In the genomic region with DNA sequence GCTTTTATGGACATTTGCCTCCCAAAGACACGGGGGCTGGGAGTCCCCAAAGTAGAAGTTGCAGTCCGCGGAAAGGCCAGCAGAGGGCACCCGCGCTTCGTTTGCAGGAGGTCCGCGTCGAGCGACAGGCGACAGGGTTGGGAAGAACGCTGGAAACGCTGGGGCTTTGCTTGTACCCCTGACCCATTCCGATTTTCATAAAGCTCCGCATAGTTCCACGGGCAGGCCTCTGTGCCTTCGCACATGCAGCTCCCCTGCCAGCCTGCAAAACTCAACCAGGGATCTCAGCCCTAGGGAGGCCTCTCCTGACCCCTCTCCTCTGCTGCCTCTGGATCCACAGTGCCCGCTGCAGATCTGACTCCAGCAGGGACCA, we compare ENCODE assay signal across 8 cellular contexts. TPM values are rescaled to one million over a fixed set of nuclear protein-coding genes. Genes with fewer than 3 reads are reported as not detected.
DNase-seq lines count a peak whose midpoint lies in the region; ATAC-seq, FAIRE-seq and TF ChIP-seq lines count a peak whose summit lies in the region.
"Had no signal": no experiment of that assay in that cellular context is flagged by ENCODE, and none has a peak within 500 bp of the region (broad histone marks: within the 10 kb centered on the region; RNA-seq: fewer than 3 reads in every experiment).

No MANE protein-coding gene starts in this region.

- DNase-seq in GM12892 (ENCODE audit: insufficient read length) (peak; percentile 67), NCI-H2081 (lab: John Stamatoyannopoulos, UW) (peak; percentile 65 to 78), WERI-Rb-1 (peak; percentile 81), T47D (ENCODE audit: low read depth in 1 of 2, low spot score in 1 of 2) (peak; percentile 26 to 58), immature natural killer cell (peak; percentile 67 to 70 (median 69))
- peak; percentile 65 to 87 (median 70) for DNase-seq in stimulated activated CD4-positive, alpha-beta T cell treated with anti-CD3 and anti-CD28 coated beads, Interleukin-12 subunit alpha, Interleukin-12 subunit beta, amount 100 ng/mL, for 48 hours (ENCODE audit: low read depth in 2 of 3, low spot score in 1 of 3)

- no peaks in the 10 kb centered on the region for H3K36me3 ChIP-seq in WERI-Rb-1

- peak; percentile 86 for FAIRE-seq in GM12892 (lab: Jason Lieb, UNC)
- FAIRE-seq: islet of Langerhans had no signal

- in situ Hi-C loops in T47D (cut with HindIII; ENCODE audit: low pct_unique_long_range_greater_than_20kb, low sequenced_read_pairs), result no loop called here

- H3K27me3 Mint-ChIP-seq in immature natural killer cell (ENCODE audit: low read depth in 3 of 3), result peaks cover 4 to 11% (median 8%) of the 10 kb centered on the region in 3 donors

- no peaks in the 10 kb centered on the region for H3K9me3 ChIP-seq in WERI-Rb-1 (ENCODE audit: severe bottlenecking)

- no peak for TF ChIP-seq POLR2A in GM12892 (IDR thresholded peaks at IDR 0.05; ENCODE audit: low read depth, low read length)

- H3K4me3 Mint-ChIP-seq in immature natural killer cell, result no peak overlapping the region

- no peak overlapping the region for H3K27ac ChIP-seq in WERI-Rb-1

- no peaks in the 10 kb centered on the region for H3K9me3 Mint-ChIP-seq in immature natural killer cell

- TF ChIP-seq CTCF in WERI-Rb-1 (IDR thresholded peaks at IDR 0.05; ENCODE audit: low read depth, low read length), result peak; percentile 94

- H3K36me3 Mint-ChIP-seq in immature natural killer cell, result no peaks in the 10 kb centered on the region

- ATAC-seq in GM19397 (IDR thresholded peaks at IDR 0.05; ENCODE audit: unreplicated experiment), result no peak

- no peaks in the 10 kb centered on the region for H3K27me3 ChIP-seq in WERI-Rb-1 (ENCODE audit: insufficient read depth, low read depth, severe bottlenecking)

- H3K4me3 ChIP-seq in WERI-Rb-1 (ENCODE audit: low read depth, low read length), result no peak overlapping the region

- H3K27ac Mint-ChIP-seq in immature natural killer cell, result no peak overlapping the region

- H3K4me1 Mint-ChIP-seq in immature natural killer cell, result peaks cover 6 to 10% of the 10 kb centered on the region in 2 donors

RNA-seq across cellular contexts. Expression of gene LAPTM5, which starts 44.2 kb away (rescaled TPM):
- polyA plus RNA-seq in GM12892 (2012; ENCODE audit: missing spikeins), result 808 TPM
- 100 to 1,000 TPM; 464 to 744 (median 541) TPM for polyA plus RNA-seq in immature natural killer cell
